7 cellular contexts compared by ENCODE assay signal in the genomic region with DNA sequence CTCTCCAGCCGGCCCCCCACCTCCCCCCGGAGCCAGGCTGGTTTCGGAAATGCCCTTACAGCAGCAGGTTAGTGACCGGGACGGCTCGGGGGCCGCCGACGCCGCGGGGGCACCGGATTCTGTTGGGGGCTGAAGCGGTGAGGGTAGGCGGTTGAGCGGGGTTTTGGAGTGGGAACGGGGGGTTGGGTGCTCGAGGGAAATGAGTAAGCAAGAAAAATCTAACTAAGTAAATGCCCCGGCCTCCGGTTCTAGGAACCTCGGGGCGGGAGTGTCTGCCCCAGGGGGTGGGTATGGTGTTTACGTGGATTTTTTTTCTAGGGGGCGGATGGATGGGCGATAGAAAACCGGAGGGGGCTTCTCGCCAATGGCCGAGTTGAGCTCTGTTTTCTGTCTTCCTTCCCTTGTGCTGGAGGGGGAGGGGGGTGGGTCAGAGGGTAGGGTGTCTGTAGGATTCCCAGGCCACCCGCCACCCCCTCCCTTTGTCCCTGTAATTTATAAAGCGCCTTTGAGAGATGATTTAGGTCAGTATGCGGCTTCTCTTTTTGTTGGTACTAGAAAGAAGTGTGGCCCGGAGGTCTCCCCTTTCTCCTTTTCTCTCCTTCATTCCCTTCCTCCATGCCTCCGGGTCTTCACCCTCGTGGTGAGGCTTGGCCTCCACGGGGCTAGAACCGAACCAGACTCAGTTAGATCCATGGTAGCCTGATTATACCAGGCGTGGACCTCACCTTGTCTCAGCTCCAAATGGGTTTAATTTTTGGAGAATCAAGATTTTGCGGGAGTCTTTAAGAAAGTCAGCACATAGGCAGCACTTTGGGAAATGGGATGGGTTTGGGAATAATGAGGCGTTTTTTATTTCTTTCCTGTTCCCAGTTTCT. TPM values are rescaled to one million over a fixed set of nuclear protein-coding genes. Genes with fewer than 3 reads are reported as not detected.
A peak's percentile ranks its signal among the peaks of the same experiment; 100 is the strongest.
DNase-seq lines count a peak whose midpoint lies in the region; ATAC-seq and TF ChIP-seq lines count a peak whose summit lies in the region.

No MANE protein-coding gene starts in this region.

- H3K4me3 ChIP-seq in RWPE2 (ENCODE audit: severe bottlenecking) (peak overlapping the region; percentile 81), uterus (peak overlapping the region; percentile 49 to 72)

- no peak for TF ChIP-seq POLR2A in uterus (IDR thresholded peaks at IDR 0.05)

- peak overlapping the region; percentile 98 for H3K27ac Mint-ChIP-seq in progenitor cell of endocrine pancreas

- peaks cover 4% of the 10 kb centered on the region for H3K27me3 Mint-ChIP-seq in progenitor cell of endocrine pancreas

- H3K36me3 ChIP-seq in RWPE2 (ENCODE audit: low read depth) (peaks cover 29% of the 10 kb centered on the region), uterus (no peaks in the 10 kb centered on the region)

- H3K27me3 ChIP-seq in RWPE2 (ENCODE audit: insufficient read depth, poor library complexity, severe bottlenecking) (no peaks in the 10 kb centered on the region), uterus (no peaks in the 10 kb centered on the region)

- intact Hi-C loops in uterus (cut with DNase I; ENCODE audit: low total_unique reads): no loop called here

- H3K27ac ChIP-seq in RWPE2 (ENCODE audit: poor library complexity, severe bottlenecking) (peak overlapping the region; percentile 95), uterus (peak overlapping the region; percentile 79 to 80)

- H3K4me1 Mint-ChIP-seq in progenitor cell of endocrine pancreas (ENCODE audit: low read depth): peaks cover 13% of the 10 kb centered on the region

- no peak for DNase-seq in RWPE2 (ENCODE audit: low spot score)
- peak; percentile 64 for DNase-seq in activated effector memory CD4-positive, alpha-beta T cell treated with Interleukin-2 at 50 U/mL for 16 hours
- peak; percentile 52 for DNase-seq in foreskin melanocyte
- no peak for DNase-seq in progenitor cell of endocrine pancreas (ENCODE audit: low spot score, unreplicated experiment)
- DNase-seq in uterus: peak in 1 of 2 donors; percentile 19

- TF ChIP-seq CTCF in RWPE2 (IDR thresholded peaks at IDR 0.05; ENCODE audit: poor library complexity, severe bottlenecking) (no peak), progenitor cell of endocrine pancreas (IDR thresholded peaks at IDR 0.05; ENCODE audit: unreplicated experiment) (no peak), uterus (IDR thresholded peaks at IDR 0.05) (no peak)

- peak overlapping the region; percentile 94 for H3K4me3 Mint-ChIP-seq in progenitor cell of endocrine pancreas (ENCODE audit: low read depth)

- H3K4me1 ChIP-seq in RWPE2 (ENCODE audit: insufficient read depth, poor library complexity, severe bottlenecking) (peaks cover 6% of the 10 kb centered on the region), uterus (no peaks in the 10 kb centered on the region)

- H3K9me3 ChIP-seq in RWPE2 (ENCODE audit: severe bottlenecking) (no peaks in the 10 kb centered on the region), uterus (no peaks in the 10 kb centered on the region)

- H3K36me3 Mint-ChIP-seq in progenitor cell of endocrine pancreas (ENCODE audit: insufficient read depth): peaks cover 8% of the 10 kb centered on the region

- no peaks in the 10 kb centered on the region for H3K9me3 Mint-ChIP-seq in progenitor cell of endocrine pancreas (ENCODE audit: low read depth)

- ATAC-seq in GM18517 (IDR thresholded peaks at IDR 0.05; ENCODE audit: unreplicated experiment): peak; percentile 0
- peak; percentile 0 for ATAC-seq in HG03520 (IDR thresholded peaks at IDR 0.05; ENCODE audit: unreplicated experiment)
- peak; percentile 1; the same call in 1 of the 3 replicates for ATAC-seq in RWPE2 (ENCODE audit: low read depth)

RNA-seq across cellular contexts. Expression of a gene that starts 2.3 kb away (rescaled TPM):
- total RNA-seq in progenitor cell of endocrine pancreas (32.5 and 33.2 TPM in 2 replicates), uterus (1 to 10 TPM; 1.8 to 5.5 (median 3.3) TPM)

Comparison
In these comparisons a context has a peak if more than half of its experiments do, and no peak if none do; other contexts are left out.
1. DNase-seq: peak in activated effector memory CD4-positive, alpha-beta T cell treated with Interleukin-2 at 50 U/mL for 16 hours (single experiment) and foreskin melanocyte (single experiment); none in RWPE2 (single experiment) and progenitor cell of endocrine pancreas (single experiment).
2. Peak in every context shown above with its lines, with median percentiles within 50 percentile points of each other: ATAC-seq.